ENCODE assay signal across 8 cellular contexts in the genomic region with DNA sequence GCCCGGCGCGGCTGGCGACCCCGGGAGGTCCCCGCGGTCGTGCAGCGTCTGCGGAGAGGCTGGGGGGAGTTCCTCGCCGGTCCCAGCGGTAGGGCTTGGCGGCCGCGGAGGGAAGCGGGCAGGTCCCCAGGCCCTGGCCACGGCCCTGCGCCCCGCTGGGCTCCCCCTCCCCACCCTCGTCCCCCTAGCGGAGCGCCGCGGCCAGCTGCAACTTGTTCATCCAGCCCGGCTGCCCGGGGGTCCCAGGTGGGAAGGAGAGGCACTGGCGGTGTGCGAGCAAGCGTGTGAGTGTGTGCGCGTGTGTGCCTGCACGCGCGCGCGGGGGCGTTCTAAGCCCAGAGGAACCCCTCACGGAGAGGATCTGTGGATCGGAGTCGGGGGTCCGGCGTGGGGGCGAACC. TPM values are rescaled to one million over a fixed set of nuclear protein-coding genes. Genes with fewer than 3 reads are reported as not detected.
A peak's percentile ranks its signal among the peaks of the same experiment; 100 is the strongest.
DNase-seq lines count a peak whose midpoint lies in the region; ATAC-seq and TF ChIP-seq lines count a peak whose summit lies in the region.

No MANE protein-coding gene starts in this region.

- H3K27ac Mint-ChIP-seq in activated T-helper 1 cell treated with anti-CD3 and anti-CD28 coated beads, Interleukin-12 subunit alpha, Interleukin-12 subunit beta, Interleukin-2, Interleukin-4 antibody, amounts not matched to agents 30 ng/mL and 10 ng/mL and 1 ng/mL, durations not matched to agents 14 hours and 24 hours and 36 hours: no peak overlapping the region

- 1% methylated on average over 12 of the region's 44 CpGs for WGBS in suprapubic skin

- peak overlapping the region; percentile 8 for H3K27ac ChIP-seq in cingulate gyrus (ENCODE audit: low read depth, low read length)
- H3K27ac ChIP-seq in suprapubic skin: peak overlapping the region; percentile 96

- peak; percentile 75 for DNase-seq in DMS53 (lab: John Stamatoyannopoulos, UW)
- DNase-seq in DMS53 treated with DMSO at 0.1 percent for 48 hours (lab: John Stamatoyannopoulos, UW; ENCODE audit: unreplicated experiment): no peak
- peak; percentile 65 for DNase-seq in left lobe of liver (ENCODE audit: low spot score)
- DNase-seq in suprapubic skin (ENCODE audit: low spot score in 2 of 2): peak in 1 of 2 donors; percentile 79
- no peak for DNase-seq in activated T-helper 1 cell treated with anti-CD3 and anti-CD28 coated beads, Interleukin-12 subunit alpha, Interleukin-12 subunit beta, Interleukin-2, Interleukin-4 antibody, amounts not matched to agents 30 ng/mL and 10 ng/mL and 1 ng/mL, durations not matched to agents 14 hours and 24 hours and 36 hours (ENCODE audit: low spot score)
- DNase-seq in NAMALWA (ENCODE audit: low spot score): no peak

- no peak for TF ChIP-seq POLR2A in suprapubic skin (IDR thresholded peaks at IDR 0.05)

- ATAC-seq in left lobe of liver: peak; percentile 8
- no peak for ATAC-seq in GM18868 (IDR thresholded peaks at IDR 0.05; ENCODE audit: unreplicated experiment)

- peaks cover 51% of the 10 kb centered on the region for H3K27me3 Mint-ChIP-seq in activated T-helper 1 cell treated with anti-CD3 and anti-CD28 coated beads, Interleukin-12 subunit alpha, Interleukin-12 subunit beta, Interleukin-2, Interleukin-4 antibody, amounts not matched to agents 30 ng/mL and 10 ng/mL and 1 ng/mL, durations not matched to agents 14 hours and 24 hours and 36 hours (ENCODE audit: insufficient read depth)

- H3K4me3 Mint-ChIP-seq in activated T-helper 1 cell treated with anti-CD3 and anti-CD28 coated beads, Interleukin-12 subunit alpha, Interleukin-12 subunit beta, Interleukin-2, Interleukin-4 antibody, amounts not matched to agents 30 ng/mL and 10 ng/mL and 1 ng/mL, durations not matched to agents 14 hours and 24 hours and 36 hours: no peak overlapping the region

- peaks cover 9% of the 10 kb centered on the region for H3K4me1 Mint-ChIP-seq in activated T-helper 1 cell treated with anti-CD3 and anti-CD28 coated beads, Interleukin-12 subunit alpha, Interleukin-12 subunit beta, Interleukin-2, Interleukin-4 antibody, amounts not matched to agents 30 ng/mL and 10 ng/mL and 1 ng/mL, durations not matched to agents 14 hours and 24 hours and 36 hours (ENCODE audit: low read depth)

- no peaks in the 10 kb centered on the region for H3K9me3 ChIP-seq in suprapubic skin

- intact Hi-C loops in activated T-helper 1 cell treated with anti-CD3 and anti-CD28 coated beads, Interleukin-12 subunit alpha, Interleukin-12 subunit beta, Interleukin-2, Interleukin-4 antibody, amounts not matched to agents 30 ng/mL and 10 ng/mL and 1 ng/mL, durations not matched to agents 14 hours and 24 hours and 36 hours (cut with micrococcal nuclease): loop anchor here (10.0 kb wide), 2 partner anchors 386 to 654 kb away; no protein-coding TSS in a partner anchor

- TF ChIP-seq EP300 in suprapubic skin (IDR thresholded peaks at IDR 0.05): no peak

- no peaks in the 10 kb centered on the region for H3K36me3 ChIP-seq in suprapubic skin

- no peaks in the 10 kb centered on the region for H3K9me3 Mint-ChIP-seq in activated T-helper 1 cell treated with anti-CD3 and anti-CD28 coated beads, Interleukin-12 subunit alpha, Interleukin-12 subunit beta, Interleukin-2, Interleukin-4 antibody, amounts not matched to agents 30 ng/mL and 10 ng/mL and 1 ng/mL, durations not matched to agents 14 hours and 24 hours and 36 hours

- peak in 1 of 2 donors; percentile 15 for TF ChIP-seq CTCF in suprapubic skin (IDR thresholded peaks at IDR 0.05)

- H3K4me1 ChIP-seq in suprapubic skin: peaks cover 31% of the 10 kb centered on the region

- peak overlapping the region; percentile 92 for H3K4me3 ChIP-seq in suprapubic skin

- H3K27me3 ChIP-seq in suprapubic skin: peaks cover 12% of the 10 kb centered on the region

- peaks cover 2% of the 10 kb centered on the region for H3K36me3 Mint-ChIP-seq in activated T-helper 1 cell treated with anti-CD3 and anti-CD28 coated beads, Interleukin-12 subunit alpha, Interleukin-12 subunit beta, Interleukin-2, Interleukin-4 antibody, amounts not matched to agents 30 ng/mL and 10 ng/mL and 1 ng/mL, durations not matched to agents 14 hours and 24 hours and 36 hours (ENCODE audit: low read depth)

RNA-seq across cellular contexts. Expression of a gene that starts 1.3 kb away (rescaled TPM):
- total RNA-seq in left lobe of liver (34.7 TPM), suprapubic skin (10 to 100 TPM; 19.8 to 73.7 (median 40.0) TPM)
- total RNA-seq in activated T-helper 1 cell treated with anti-CD3 and anti-CD28 coated beads, Interleukin-12 subunit alpha, Interleukin-12 subunit beta, Interleukin-2, Interleukin-4 antibody, amounts not matched to agents 30 ng/mL and 10 ng/mL and 1 ng/mL, durations not matched to agents 14 hours and 24 hours and 36 hours: 10.4 and 10.7 TPM in 2 replicates

Comparison
In these comparisons a context has a peak if more than half of its experiments do, and no peak if none do; other contexts are left out.
1. DNase-seq: peak in DMS53 (single experiment) and left lobe of liver (single experiment); none in DMS53 treated with DMSO at 0.1 percent for 48 hours (single experiment), activated T-helper 1 cell treated with anti-CD3 and anti-CD28 coated beads, Interleukin-12 subunit alpha, Interleukin-12 subunit beta, Interleukin-2, Interleukin-4 antibody, amounts not matched to agents 30 ng/mL and 10 ng/mL and 1 ng/mL, durations not matched to agents 14 hours and 24 hours and 36 hours (single experiment) and NAMALWA (single experiment).